ENCODE assay signal across 10 cellular contexts in the genomic region with DNA sequence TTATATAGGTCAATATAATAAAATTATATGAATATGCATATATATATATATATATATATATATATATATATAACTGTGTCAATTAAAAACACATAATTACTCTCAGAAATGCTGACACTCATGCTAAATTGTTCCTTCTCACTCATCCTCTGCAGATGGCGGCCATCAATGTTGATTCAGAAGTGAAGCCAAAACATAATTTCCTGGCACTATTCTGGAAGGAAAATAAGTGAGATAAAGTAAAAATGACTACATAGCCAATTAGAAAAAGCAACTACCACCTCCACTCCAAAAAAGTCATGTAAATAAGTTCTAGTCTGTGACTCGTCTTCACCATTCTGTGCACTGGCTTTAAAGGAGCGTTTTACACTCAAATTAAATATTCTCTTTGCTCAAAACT.
"Had no signal": no experiment of that assay in that cellular context is flagged by ENCODE, and none has a peak within 500 bp of the region (broad histone marks: within the 10 kb centered on the region; RNA-seq: fewer than 3 reads in every experiment).

No MANE protein-coding gene starts in this region.

- ATAC-seq: GM23338, HCT116 had no signal

- H3K9me3 ChIP-seq: HAP-1 had no signal

- H2AFZ ChIP-seq: GM23248, GM23338 had no signal

- H3K4me3 Mint-ChIP-seq: GM23338, H9, HFFc6 had no signal

- FAIRE-seq: H1 had no signal

- H3K4me1 ChIP-seq: HAP-1 had no signal

- H3K27ac ChIP-seq: GM23248 had no signal

- H3K36me3 ChIP-seq: HAP-1 had no signal

- H3K27ac Mint-ChIP-seq: GM23338, H9, HFFc6 had no signal

- H3K4me2 ChIP-seq: GM23338 had no signal

- H3K4me3 ChIP-seq: GM23248, GM23338, HAP-1 had no signal

- DNase-seq: GM23248, GOT3, H7, H9, HCEC 1CT, HFFc6 had no signal

- H3K9me3 Mint-ChIP-seq: GM23338, HFFc6 had no signal

- H3K9ac ChIP-seq: GM23248 had no signal
